21 cellular contexts compared by ENCODE assay signal in the genomic region with DNA sequence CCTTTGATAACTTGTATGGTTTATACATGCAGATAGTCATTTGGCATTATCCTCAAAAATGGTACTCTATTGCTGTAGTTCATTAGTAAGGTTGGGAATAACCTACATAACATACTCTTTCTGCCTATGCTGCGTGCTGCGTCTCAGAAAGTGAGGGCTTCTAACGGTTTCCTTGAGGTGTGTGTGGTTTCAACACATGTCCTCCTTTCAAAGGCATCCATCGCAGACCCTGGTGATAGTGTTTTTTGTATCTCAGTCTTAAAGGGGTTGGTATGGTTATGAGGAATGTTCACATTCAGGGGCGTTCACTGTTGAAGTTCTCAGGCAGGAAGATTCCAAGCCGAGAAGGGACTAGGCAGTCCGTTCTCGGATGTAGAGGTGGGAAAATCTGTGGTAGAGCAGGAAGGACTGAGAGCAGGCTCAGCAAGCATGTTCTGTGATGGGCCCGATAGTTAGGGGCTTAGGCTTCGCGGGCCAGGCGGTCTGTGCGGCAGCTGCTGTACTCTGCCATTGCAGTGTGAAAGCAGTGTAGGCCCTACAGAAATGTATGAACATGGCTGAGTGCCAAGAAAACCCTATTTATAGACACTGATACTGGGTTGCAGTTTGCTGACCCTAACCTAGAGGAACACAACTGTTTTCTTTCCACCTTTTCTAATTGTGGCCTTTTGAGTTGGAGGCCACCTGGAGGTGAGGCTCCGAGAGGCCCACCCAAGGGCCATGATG.
DNase-seq lines count a peak whose midpoint lies in the region; ATAC-seq and TF ChIP-seq lines count a peak whose summit lies in the region.
"Had no signal": no experiment of that assay in that cellular context is flagged by ENCODE, and none has a peak within 500 bp of the region (broad histone marks: within the 10 kb centered on the region; RNA-seq: fewer than 3 reads in every experiment).

No MANE protein-coding gene starts in this region.

- DNase-seq in left ventricle myocardium superior (no peak), left cardiac atrium (no peak), RPMI8226 (peak; percentile 18), NCI-H2196 (lab: John Stamatoyannopoulos, UW; ENCODE audit: unreplicated experiment) (no peak), transverse colon (no peak)
- no peak for DNase-seq in effector memory CD8-positive, alpha-beta T cell
- DNase-seq in stimulated activated naive CD8-positive, alpha-beta T cell treated with anti-CD3 and anti-CD28 coated beads, Interleukin-15, amount 100 ng/mL, for 72 hours: no peak
- DNase-seq: ACHN; activated CD4-positive, alpha-beta T cell treated with anti-CD3 and anti-CD28 coated beads, Interleukin-2, amount 50 U/mL, for 1 hour; activated CD8-positive, alpha-beta memory T cell treated with anti-CD3 and anti-CD28 coated beads, Interleukin-2, amount 50 U/mL, for 4 hours; C1 segment of cervical spinal cord; GDM1; Kasumi-1; NCI-H1694; NCI-H345; pancreas; right cardiac atrium; stimulated activated CD4-positive, alpha-beta T cell treated with anti-CD3 and anti-CD28 coated beads, Interleukin-12 subunit alpha, Interleukin-12 subunit beta, amount 100 ng/mL, for 4 hours had no signal

- ATAC-seq in left ventricle myocardium superior (peak; percentile 59), left cardiac atrium (no peak), GM18858 (IDR thresholded peaks at IDR 0.05; ENCODE audit: unreplicated experiment) (no peak)
- ATAC-seq in effector memory CD8-positive, alpha-beta T cell (replicated peaks): peak; percentile 39
- peak; percentile 16 for ATAC-seq in stimulated activated naive CD8-positive, alpha-beta T cell treated with anti-CD3 and anti-CD28 coated beads, Interleukin-15, amount 100 ng/mL, for 72 hours
- ATAC-seq: activated T-helper 17 cell treated with anti-CD3 and anti-CD28 coated beads, Interleukin-2, amount 50 U/mL, for 72 hours; pancreas; right cardiac atrium had no signal

- no peaks in the 10 kb centered on the region for H3K36me3 ChIP-seq in transverse colon
- H3K36me3 ChIP-seq: pancreas had no signal

- peaks cover 13 to 29% of the 10 kb centered on the region in 2 donors for H3K4me1 Mint-ChIP-seq in effector memory CD8-positive, alpha-beta T cell (ENCODE audit: low read depth in 2 of 2)
- H3K4me1 Mint-ChIP-seq in stimulated activated naive CD8-positive, alpha-beta T cell treated with anti-CD3 and anti-CD28 coated beads, Interleukin-15, amount 100 ng/mL, for 72 hours: peaks cover 49% of the 10 kb centered on the region

- no peak overlapping the region for H3K4me3 Mint-ChIP-seq in effector memory CD8-positive, alpha-beta T cell
- peak overlapping the region; percentile 45 to 55 for H3K4me3 Mint-ChIP-seq in stimulated activated naive CD8-positive, alpha-beta T cell treated with anti-CD3 and anti-CD28 coated beads, Interleukin-15, amount 100 ng/mL, for 72 hours
- H3K4me3 Mint-ChIP-seq: activated T-helper 17 cell treated with anti-CD3 and anti-CD28 coated beads, Interleukin-2, amount 50 U/mL, for 72 hours had no signal

- H3K27me3 ChIP-seq in transverse colon: no peaks in the 10 kb centered on the region
- H3K27me3 ChIP-seq: pancreas had no signal

- H3K9me3 ChIP-seq in transverse colon: no peaks in the 10 kb centered on the region
- H3K9me3 ChIP-seq: pancreas had no signal

- H3K27me3 Mint-ChIP-seq in effector memory CD8-positive, alpha-beta T cell: no peaks in the 10 kb centered on the region
- H3K27me3 Mint-ChIP-seq in stimulated activated naive CD8-positive, alpha-beta T cell treated with anti-CD3 and anti-CD28 coated beads, Interleukin-15, amount 100 ng/mL, for 72 hours: no peaks in the 10 kb centered on the region
- H3K27me3 Mint-ChIP-seq: activated T-helper 17 cell treated with anti-CD3 and anti-CD28 coated beads, Interleukin-2, amount 50 U/mL, for 72 hours had no signal

- no peak for TF ChIP-seq EP300 in transverse colon (IDR thresholded peaks at IDR 0.05; ENCODE audit: low read depth)

- no peaks in the 10 kb centered on the region for H3K9me3 Mint-ChIP-seq in effector memory CD8-positive, alpha-beta T cell
- H3K9me3 Mint-ChIP-seq in stimulated activated naive CD8-positive, alpha-beta T cell treated with anti-CD3 and anti-CD28 coated beads, Interleukin-15, amount 100 ng/mL, for 72 hours: no peaks in the 10 kb centered on the region
- H3K9me3 Mint-ChIP-seq: activated T-helper 17 cell treated with anti-CD3 and anti-CD28 coated beads, Interleukin-2, amount 50 U/mL, for 72 hours had no signal

- H3K27ac Mint-ChIP-seq in effector memory CD8-positive, alpha-beta T cell: peak overlapping the region; percentile 82 to 90
- H3K27ac Mint-ChIP-seq in stimulated activated naive CD8-positive, alpha-beta T cell treated with anti-CD3 and anti-CD28 coated beads, Interleukin-15, amount 100 ng/mL, for 72 hours: peak overlapping the region; percentile 59 to 83
- H3K27ac Mint-ChIP-seq: activated T-helper 17 cell treated with anti-CD3 and anti-CD28 coated beads, Interleukin-2, amount 50 U/mL, for 72 hours had no signal

- H3K36me3 Mint-ChIP-seq in effector memory CD8-positive, alpha-beta T cell (ENCODE audit: insufficient read depth): peaks cover 3% of the 10 kb centered on the region

- WGBS in transverse colon (ENCODE audit: low coverage in 1 of 2), 2 donors: 90% methylated on average over 14 of the region's 14 CpGs; no CpG with 5 or more reads in 1 of the 2 donors

- no peak overlapping the region for H3K27ac ChIP-seq in transverse colon
- H3K27ac ChIP-seq: pancreas, VCaP had no signal

- TF ChIP-seq POLR2A in transverse colon (IDR thresholded peaks at IDR 0.05): no peak

- intact Hi-C loops in left ventricle myocardium superior (cut with micrococcal nuclease) (no loop called here), left cardiac atrium (cut with DNase I) (no loop called here), transverse colon (cut with DNase I; ENCODE audit: low total_unique reads) (loop anchor here (10.0 kb wide), 1 partner anchor 158 kb away; no protein-coding TSS in a partner anchor)

- no peak overlapping the region for H3K4me3 ChIP-seq in transverse colon
- H3K4me3 ChIP-seq: pancreas had no signal

- in situ Hi-C loops in transverse colon (cut with MboI; ENCODE audit: low pct_ligation_motif_present in 1 of 4, low pct_unique_long_range_greater_than_20kb in 1 of 4, low sequenced_read_pairs in 3 of 4): no loop called here

- H3K4me1 ChIP-seq in transverse colon: peaks cover 0 to under 1% (median under 1%) of the 10 kb centered on the region in 4 donors
- H3K4me1 ChIP-seq: pancreas had no signal

- no peak for TF ChIP-seq CTCF in transverse colon (IDR thresholded peaks at IDR 0.05)

Comparison
In these comparisons a context has a peak if more than half of its experiments do, and no peak if none do; other contexts are left out.
1. ATAC-seq: peak in left ventricle myocardium superior (single experiment), effector memory CD8-positive, alpha-beta T cell (single experiment) and stimulated activated naive CD8-positive, alpha-beta T cell treated with anti-CD3 and anti-CD28 coated beads, Interleukin-15, amount 100 ng/mL, for 72 hours (single experiment); none in left cardiac atrium (0 of 2) and GM18858 (single experiment).
2. H3K4me3 Mint-ChIP-seq: peak in stimulated activated naive CD8-positive, alpha-beta T cell treated with anti-CD3 and anti-CD28 coated beads, Interleukin-15, amount 100 ng/mL, for 72 hours (2 of 2); none in effector memory CD8-positive, alpha-beta T cell (0 of 2).